Comparison of ENCODE assay signal across 39 cellular contexts in the genomic region with DNA sequence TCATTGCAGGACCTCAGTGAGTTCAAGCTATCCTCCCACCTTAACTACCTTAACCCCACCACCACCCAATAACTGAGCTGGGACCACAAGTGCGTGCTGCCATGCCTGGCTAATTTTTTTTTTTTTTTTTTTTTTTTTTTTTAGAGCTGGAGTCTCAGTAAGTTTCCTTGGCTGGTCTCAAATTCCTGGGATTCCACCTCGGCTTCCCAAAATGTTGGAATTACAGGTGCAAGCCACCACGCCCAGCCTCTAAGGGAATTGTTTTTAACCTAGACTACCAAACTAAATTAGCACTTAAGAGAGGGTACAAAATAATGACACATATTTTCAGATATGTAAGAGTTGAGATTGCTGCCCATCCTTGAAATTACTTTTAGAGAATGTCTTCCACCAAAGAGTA.
"Had no signal": no experiment of that assay in that cellular context is flagged by ENCODE, and none has a peak within 500 bp of the region (broad histone marks: within the 10 kb centered on the region; RNA-seq: fewer than 3 reads in every experiment).

No MANE protein-coding gene starts in this region.

- H3K36me3 Mint-ChIP-seq: activated naive CD4-positive, alpha-beta T cell treated with anti-CD3 and anti-CD28 coated beads, Interleukin-2, amount 50 U/mL, for 24 hours; brain had no signal

- DNase-seq: activated CD4-positive, alpha-beta memory T cell treated with anti-CD3 and anti-CD28 coated beads, Interleukin-2, amount 10 ng/mL, durations not matched to agents 7 days and 5 days; activated CD4-positive, alpha-beta T cell treated with anti-CD3 and anti-CD28 coated beads for 1 hour; activated CD4-positive, alpha-beta T cell treated with anti-CD3 and anti-CD28 coated beads for 36 hours; activated CD4-positive, alpha-beta T cell treated with anti-CD3 and anti-CD28 coated beads for 48 hours; activated CD4-positive, alpha-beta T cell treated with anti-CD3 and anti-CD28 coated beads, Interleukin-2, amount 10 ng/mL, durations not matched to agents 7 days and 5 days; activated CD4-positive, alpha-beta T cell treated with anti-CD3 and anti-CD28 coated beads, Interleukin-2, amount 50 U/mL, for 48 hours; activated CD4-positive, CD25-positive, alpha-beta regulatory T cell; activated CD8-positive, alpha-beta memory T cell treated with anti-CD3 and anti-CD28 coated beads for 24 hours; activated CD8-positive, alpha-beta memory T cell treated with anti-CD3 and anti-CD28 coated beads, Interleukin-2, amount 10 ng/mL, durations not matched to agents 7 days and 5 days; activated CD8-positive, alpha-beta memory T cell treated with anti-CD3 and anti-CD28 coated beads, Interleukin-2, amount 50 U/mL, for 48 hours; activated CD8-positive, alpha-beta T cell treated with anti-CD3 and anti-CD28 coated beads, Interleukin-2, amount 10 ng/mL, durations not matched to agents 7 days and 5 days; activated gamma-delta T cell; activated naive CD4-positive, alpha-beta T cell treated with anti-CD3 and anti-CD28 coated beads, Interleukin-2, amount 10 ng/mL, durations not matched to agents 7 days and 5 days; activated naive CD4-positive, alpha-beta T cell treated with Interleukin-2 at 50 U/mL for 16 hours; activated naive CD8-positive, alpha-beta T cell treated with anti-CD3 and anti-CD28 coated beads, Interleukin-2, amount 10 ng/mL, durations not matched to agents 7 days and 5 days; activated naive CD8-positive, alpha-beta T cell treated with anti-CD3 and anti-CD28 coated beads, Interleukin-2, amount 50 U/mL, for 24 hours; activated T-cell treated with anti-CD3 and anti-CD28 coated beads, Interleukin-2, amount 50 U/mL, for 4 hours; activated T-cell treated with anti-CD3 and anti-CD28 coated beads, Interleukin-2, amount 50 U/mL, for 72 hours; amygdala; anterior cingulate cortex; caudate nucleus; cerebellar nuclear complex; T-helper 1 cell; T-helper 2 cell; T-helper 9 cell; WERI-Rb-1 had no signal

- FAIRE-seq: bronchial epithelial cell had no signal

- H3K36me3 ChIP-seq: ascending aorta, cardiac muscle cell, WERI-Rb-1 had no signal

- H3K27me3 Mint-ChIP-seq: activated CD4-positive, alpha-beta memory T cell treated with anti-CD3 and anti-CD28 coated beads, Interleukin-2, amount 10 ng/mL, durations not matched to agents 7 days and 5 days; activated CD4-positive, alpha-beta T cell treated with anti-CD3 and anti-CD28 coated beads for 36 hours; activated CD4-positive, alpha-beta T cell treated with anti-CD3 and anti-CD28 coated beads, Interleukin-2, amount 10 ng/mL, durations not matched to agents 7 days and 5 days; activated CD8-positive, alpha-beta memory T cell treated with anti-CD3 and anti-CD28 coated beads, Interleukin-2, amount 10 ng/mL, durations not matched to agents 7 days and 5 days; activated naive CD4-positive, alpha-beta T cell treated with anti-CD3 and anti-CD28 coated beads, Interleukin-2, amount 10 ng/mL, durations not matched to agents 7 days and 5 days; activated naive CD8-positive, alpha-beta T cell; activated naive CD8-positive, alpha-beta T cell treated with anti-CD3 and anti-CD28 coated beads, Interleukin-2, amount 10 ng/mL, durations not matched to agents 7 days and 5 days; activated naive CD8-positive, alpha-beta T cell treated with anti-CD3 and anti-CD28 coated beads, Interleukin-2, amount 50 U/mL, for 24 hours; activated T-helper 17 cell treated with anti-CD3 and anti-CD28 coated beads, Interleukin-2, amount 50 U/mL, for 72 hours; central memory CD8-positive, alpha-beta T cell had no signal

- H3K9me3 Mint-ChIP-seq: activated naive CD4-positive, alpha-beta T cell treated with anti-CD3 and anti-CD28 coated beads, Interleukin-2, amount 10 ng/mL, durations not matched to agents 7 days and 5 days; activated naive CD4-positive, alpha-beta T cell treated with anti-CD3 and anti-CD28 coated beads, Interleukin-2, amount 50 U/mL, for 24 hours; activated naive CD8-positive, alpha-beta T cell treated with anti-CD3 and anti-CD28 coated beads, Interleukin-2, amount 50 U/mL, for 24 hours; activated T-cell treated with anti-CD3 and anti-CD28 coated beads, Interleukin-2, amount 50 U/mL, for 4 hours; activated T-helper 17 cell treated with anti-CD3 and anti-CD28 coated beads, Interleukin-2, amount 50 U/mL, for 72 hours; central memory CD8-positive, alpha-beta T cell had no signal

- ATAC-seq: activated CD4-positive, alpha-beta T cell treated with anti-CD3 and anti-CD28 coated beads for 36 hours; activated CD4-positive, CD25-positive, alpha-beta regulatory T cell treated with anti-CD3 and anti-CD28 coated beads, Interleukin-2, amount 50 U/mL, for 24 hours; activated CD8-positive, alpha-beta memory T cell treated with anti-CD3 and anti-CD28 coated beads, Interleukin-2, amount 10 ng/mL, durations not matched to agents 7 days and 5 days; activated CD8-positive, alpha-beta T cell treated with anti-CD3 and anti-CD28 coated beads, Interleukin-2, amount 10 ng/mL, durations not matched to agents 7 days and 5 days; activated naive CD8-positive, alpha-beta T cell treated with anti-CD3 and anti-CD28 coated beads, Interleukin-2, amount 50 U/mL, for 24 hours; activated T-cell treated with anti-CD3 and anti-CD28 coated beads, Interleukin-2, amount 50 U/mL, for 4 hours; activated T-cell treated with anti-CD3 and anti-CD28 coated beads, Interleukin-2, amount 50 U/mL, for 72 hours; activated T-helper 17 cell treated with anti-CD3 and anti-CD28 coated beads, Interleukin-2, amount 50 U/mL, for 72 hours; WTC11 had no signal

- H3K9me3 ChIP-seq: ascending aorta had no signal

- H3K27ac Mint-ChIP-seq: activated CD4-positive, alpha-beta memory T cell treated with anti-CD3 and anti-CD28 coated beads, Interleukin-2, amount 10 ng/mL, durations not matched to agents 7 days and 5 days; activated CD4-positive, alpha-beta T cell treated with anti-CD3 and anti-CD28 coated beads for 36 hours; activated CD4-positive, alpha-beta T cell treated with anti-CD3 and anti-CD28 coated beads, Interleukin-2, amount 10 ng/mL, durations not matched to agents 7 days and 5 days; activated CD8-positive, alpha-beta memory T cell treated with anti-CD3 and anti-CD28 coated beads, Interleukin-2, amount 10 ng/mL, durations not matched to agents 7 days and 5 days; activated CD8-positive, alpha-beta T cell treated with anti-CD3 and anti-CD28 coated beads, Interleukin-2, amount 10 ng/mL, durations not matched to agents 7 days and 5 days; activated naive CD4-positive, alpha-beta T cell treated with anti-CD3 and anti-CD28 coated beads, Interleukin-2, amount 10 ng/mL, durations not matched to agents 7 days and 5 days; activated naive CD4-positive, alpha-beta T cell treated with anti-CD3 and anti-CD28 coated beads, Interleukin-2, amount 50 U/mL, for 24 hours; activated naive CD8-positive, alpha-beta T cell; activated naive CD8-positive, alpha-beta T cell treated with anti-CD3 and anti-CD28 coated beads, Interleukin-2, amount 10 ng/mL, durations not matched to agents 7 days and 5 days; activated naive CD8-positive, alpha-beta T cell treated with anti-CD3 and anti-CD28 coated beads, Interleukin-2, amount 50 U/mL, for 24 hours; activated T-cell treated with anti-CD3 and anti-CD28 coated beads, Interleukin-2, amount 50 U/mL, for 72 hours; activated T-helper 1 cell treated with anti-CD3 and anti-CD28 coated beads, Interleukin-12 subunit alpha, Interleukin-12 subunit beta, Interleukin-2, Interleukin-4 antibody, amounts not matched to agents 30 ng/mL and 10 ng/mL and 1 ng/mL, durations not matched to agents 14 hours and 24 hours and 36 hours; activated T-helper 17 cell treated with anti-CD3 and anti-CD28 coated beads, Interleukin-2, amount 50 U/mL, for 72 hours; brain; T-helper 1 cell treated with Interleukin-12 subunit alpha and Interleukin-12 subunit beta and Interleukin-4 antibody, amounts not matched to agents 30 μg/mL and 1 μg/mL, for 36 hours; T-helper 2 cell treated with Interferon-gamma antibody and Interleukin-4, amounts not matched to agents 5 μg/mL and 100 μg/mL, for 36 hours; WTC11 had no signal

- H3K27ac ChIP-seq: ascending aorta, cardiac muscle cell, WERI-Rb-1 had no signal

- H3K4me3 Mint-ChIP-seq: activated CD4-positive, alpha-beta memory T cell treated with anti-CD3 and anti-CD28 coated beads, Interleukin-2, amount 10 ng/mL, durations not matched to agents 7 days and 5 days; activated CD4-positive, alpha-beta T cell treated with anti-CD3 and anti-CD28 coated beads for 36 hours; activated CD4-positive, alpha-beta T cell treated with anti-CD3 and anti-CD28 coated beads, Interleukin-2, amount 10 ng/mL, durations not matched to agents 7 days and 5 days; activated CD8-positive, alpha-beta memory T cell treated with anti-CD3 and anti-CD28 coated beads, Interleukin-2, amount 10 ng/mL, durations not matched to agents 7 days and 5 days; activated CD8-positive, alpha-beta T cell treated with anti-CD3 and anti-CD28 coated beads, Interleukin-2, amount 10 ng/mL, durations not matched to agents 7 days and 5 days; activated naive CD4-positive, alpha-beta T cell treated with anti-CD3 and anti-CD28 coated beads, Interleukin-2, amount 10 ng/mL, durations not matched to agents 7 days and 5 days; activated naive CD4-positive, alpha-beta T cell treated with anti-CD3 and anti-CD28 coated beads, Interleukin-2, amount 50 U/mL, for 24 hours; activated naive CD8-positive, alpha-beta T cell; activated naive CD8-positive, alpha-beta T cell treated with anti-CD3 and anti-CD28 coated beads, Interleukin-2, amount 10 ng/mL, durations not matched to agents 7 days and 5 days; activated naive CD8-positive, alpha-beta T cell treated with anti-CD3 and anti-CD28 coated beads, Interleukin-2, amount 50 U/mL, for 24 hours; activated T-cell treated with anti-CD3 and anti-CD28 coated beads, Interleukin-2, amount 50 U/mL, for 4 hours; activated T-cell treated with anti-CD3 and anti-CD28 coated beads, Interleukin-2, amount 50 U/mL, for 72 hours; activated T-helper 1 cell treated with anti-CD3 and anti-CD28 coated beads, Interleukin-12 subunit alpha, Interleukin-12 subunit beta, Interleukin-2, Interleukin-4 antibody, amounts not matched to agents 30 ng/mL and 10 ng/mL and 1 ng/mL, durations not matched to agents 14 hours and 24 hours and 36 hours; activated T-helper 17 cell treated with anti-CD3 and anti-CD28 coated beads, Interleukin-2, amount 50 U/mL, for 72 hours; central memory CD8-positive, alpha-beta T cell; T-helper 1 cell treated with Interleukin-12 subunit alpha and Interleukin-12 subunit beta and Interleukin-4 antibody, amounts not matched to agents 30 μg/mL and 1 μg/mL, for 36 hours; T-helper 2 cell treated with Interferon-gamma antibody and Interleukin-4, amounts not matched to agents 5 μg/mL and 100 μg/mL, for 36 hours; WTC11 had no signal

- H3K4me3 ChIP-seq: ascending aorta, cardiac muscle cell had no signal

- H3K27me3 ChIP-seq: ascending aorta, cardiac muscle cell had no signal
